Comparison of ENCODE assay signal across 16 cellular contexts in genomic region chr15:64906402-64906801, GRCh38. TPM values are rescaled to one million over a fixed set of nuclear protein-coding genes. Genes with fewer than 3 reads are reported as not detected.
DNase-seq lines count a peak whose midpoint lies in the region; ATAC-seq and TF ChIP-seq lines count a peak whose summit lies in the region.
"Had no signal": no experiment of that assay in that cellular context is flagged by ENCODE, and none has a peak within 500 bp of the region (broad histone marks: within the 10 kb centered on the region; RNA-seq: fewer than 3 reads in every experiment).

No MANE protein-coding gene starts in this region.

- TF ChIP-seq CTCF in heart left ventricle (IDR thresholded peaks at IDR 0.05) (no peak), WTC11 (IDR thresholded peaks at IDR 0.05) (no peak), gastroesophageal sphincter (IDR thresholded peaks at IDR 0.05) (no peak), progenitor cell of endocrine pancreas (IDR thresholded peaks at IDR 0.05; ENCODE audit: unreplicated experiment) (no peak)

- peaks cover 24% of the 10 kb centered on the region for H3K9me3 Mint-ChIP-seq in WTC11
- peaks cover 4% of the 10 kb centered on the region for H3K9me3 Mint-ChIP-seq in progenitor cell of endocrine pancreas (ENCODE audit: low read depth)

- H3K4me1 ChIP-seq in heart left ventricle, result peaks cover 0 to 44% (median 6%) of the 10 kb centered on the region in 12 donors
- H3K4me1 ChIP-seq in gastroesophageal sphincter, result peaks cover 0 to 21% (median 0%) of the 10 kb centered on the region in 3 donors

- DNase-seq in left ventricle myocardium superior (peak; percentile 6), heart left ventricle (no peak), WTC11 (ENCODE audit: low spot score) (no peak), progenitor cell of endocrine pancreas (ENCODE audit: low spot score, unreplicated experiment) (no peak)
- DNase-seq: Calu3; CD4-positive, alpha-beta memory T cell; COR-L47; DMS79 treated with DMSO at 0.1 percent for 48 hours; GF-D8; GOT3; H7; HCEC 1CT had no signal

- no peaks in the 10 kb centered on the region for H3K36me3 ChIP-seq in heart left ventricle
- H3K36me3 ChIP-seq in gastroesophageal sphincter, result no peaks in the 10 kb centered on the region

- H3K4me3 ChIP-seq in heart left ventricle (no peak overlapping the region), gastroesophageal sphincter (no peak overlapping the region)

- POLR2A ChIA-PET in WTC11 (lab: Charles Lee), result no interaction called here

- ATAC-seq in left ventricle myocardium superior, result no peak
- ATAC-seq in heart left ventricle, result no peak
- ATAC-seq in WTC11, result no peak
- ATAC-seq in gastroesophageal sphincter, result peak; percentile 13
- no peak for ATAC-seq in HG02938 (IDR thresholded peaks at IDR 0.05; ENCODE audit: unreplicated experiment)
- ATAC-seq in HG03460 (IDR thresholded peaks at IDR 0.05; ENCODE audit: unreplicated experiment), result no peak
- no peak for ATAC-seq in HG02840 (IDR thresholded peaks at IDR 0.05; ENCODE audit: low FRiP score, unreplicated experiment)

- TF ChIP-seq EP300 in gastroesophageal sphincter (IDR thresholded peaks at IDR 0.05), result no peak

- peaks cover 24% of the 10 kb centered on the region for H3K4me1 Mint-ChIP-seq in WTC11
- H3K4me1 Mint-ChIP-seq in progenitor cell of endocrine pancreas (ENCODE audit: low read depth), result peaks cover 5% of the 10 kb centered on the region

- WGBS in heart left ventricle, 4 donors, result 93 to 97% (median 95%) methylated on average over 3 of the region's 3 CpGs
- WGBS in gastroesophageal sphincter (ENCODE audit: low coverage in 1 of 2), 2 donors, result 94% methylated on average over 2 of the region's 3 CpGs; no CpG with 5 or more reads in 1 of the 2 donors

- H3K4me3 Mint-ChIP-seq in WTC11, result no peak overlapping the region
- no peak overlapping the region for H3K4me3 Mint-ChIP-seq in progenitor cell of endocrine pancreas (ENCODE audit: low read depth)

- H3K27me3 ChIP-seq in heart left ventricle (peaks cover 0 to 5% (median 0%) of the 10 kb centered on the region in 9 donors), gastroesophageal sphincter (no peaks in the 10 kb centered on the region)

- no peak overlapping the region for H3K27ac ChIP-seq in heart left ventricle
- H3K27ac ChIP-seq in gastroesophageal sphincter, result no peak overlapping the region

- CTCF ChIA-PET in WTC11 (lab: Charles Lee), result interaction anchor here (0.8 to 2.4 kb wide), 7 partner anchors 10 to 174 kb away, joined by 3 to 10 read pairs (median 5); partner anchors contain the start of gene PLEKHO2

- no peak for TF ChIP-seq POLR2A in heart left ventricle (IDR thresholded peaks at IDR 0.05)
- TF ChIP-seq POLR2A in gastroesophageal sphincter (IDR thresholded peaks at IDR 0.05), result no peak

- intact Hi-C loops in left ventricle myocardium superior (cut with micrococcal nuclease) (loop anchor here (10.0 kb wide), 1 partner anchor 172 kb away; no protein-coding TSS in a partner anchor), heart left ventricle (cut with DNase I) (loop anchor here in 9 of 10 donors (2.0 to 10.0 kb wide), 7 partner anchors 79 to 219 kb away; partner anchors contain the start of gene PIF1 (in 1 of the 9))

- H3K27me3 Mint-ChIP-seq in WTC11 (ENCODE audit: low read depth) (peaks cover 26% of the 10 kb centered on the region), progenitor cell of endocrine pancreas (peaks cover 20% of the 10 kb centered on the region)

- H3K36me3 Mint-ChIP-seq in WTC11 (peaks cover 23% of the 10 kb centered on the region), progenitor cell of endocrine pancreas (ENCODE audit: insufficient read depth) (no peaks in the 10 kb centered on the region)

- no peak overlapping the region for H3K27ac Mint-ChIP-seq in WTC11
- H3K27ac Mint-ChIP-seq in progenitor cell of endocrine pancreas, result peak overlapping the region; percentile 22

- H3K9me3 ChIP-seq in heart left ventricle, result peaks cover 0 to 6% (median 4%) of the 10 kb centered on the region in 12 donors
- H3K9me3 ChIP-seq in gastroesophageal sphincter, result peaks cover 0 to 5% (median 0%) of the 10 kb centered on the region in 3 donors

TF ChIP-seq in WTC11, 78 proteins besides CTCF, POLR2A, EP300 and RAD21:
- TF ChIP-seq ZNF671 (CRISPR knock-in tag; IDR thresholded peaks at IDR 0.05) (no peak), NFATC4 (CRISPR knock-in tag; IDR thresholded peaks at IDR 0.05) (no peak), JAZF1 (CRISPR knock-in tag; IDR thresholded peaks at IDR 0.05) (no peak), SMAD3 (CRISPR knock-in tag; IDR thresholded peaks at IDR 0.05; ENCODE audit: borderline replicate concordance) (no peak), TP53 (CRISPR knock-in tag; IDR thresholded peaks at IDR 0.05) (no peak)
- TF ChIP-seq, protein P1, sequence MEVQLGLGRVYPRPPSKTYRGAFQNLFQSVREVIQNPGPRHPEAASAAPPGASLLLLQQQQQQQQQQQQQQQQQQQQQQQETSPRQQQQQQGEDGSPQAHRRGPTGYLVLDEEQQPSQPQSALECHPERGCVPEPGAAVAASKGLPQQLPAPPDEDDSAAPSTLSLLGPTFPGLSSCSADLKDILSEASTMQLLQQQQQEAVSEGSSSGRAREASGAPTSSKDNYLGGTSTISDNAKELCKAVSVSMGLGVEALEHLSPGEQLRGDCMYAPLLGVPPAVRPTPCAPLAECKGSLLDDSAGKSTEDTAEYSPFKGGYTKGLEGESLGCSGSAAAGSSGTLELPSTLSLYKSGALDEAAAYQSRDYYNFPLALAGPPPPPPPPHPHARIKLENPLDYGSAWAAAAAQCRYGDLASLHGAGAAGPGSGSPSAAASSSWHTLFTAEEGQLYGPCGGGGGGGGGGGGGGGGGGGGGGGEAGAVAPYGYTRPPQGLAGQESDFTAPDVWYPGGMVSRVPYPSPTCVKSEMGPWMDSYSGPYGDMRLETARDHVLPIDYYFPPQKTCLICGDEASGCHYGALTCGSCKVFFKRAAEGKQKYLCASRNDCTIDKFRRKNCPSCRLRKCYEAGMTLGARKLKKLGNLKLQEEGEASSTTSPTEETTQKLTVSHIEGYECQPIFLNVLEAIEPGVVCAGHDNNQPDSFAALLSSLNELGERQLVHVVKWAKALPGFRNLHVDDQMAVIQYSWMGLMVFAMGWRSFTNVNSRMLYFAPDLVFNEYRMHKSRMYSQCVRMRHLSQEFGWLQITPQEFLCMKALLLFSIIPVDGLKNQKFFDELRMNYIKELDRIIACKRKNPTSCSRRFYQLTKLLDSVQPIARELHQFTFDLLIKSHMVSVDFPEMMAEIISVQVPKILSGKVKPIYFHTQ (CRISPR knock-in tag; IDR thresholded peaks at IDR 0.05), result no peak
- TF ChIP-seq, protein P2, sequence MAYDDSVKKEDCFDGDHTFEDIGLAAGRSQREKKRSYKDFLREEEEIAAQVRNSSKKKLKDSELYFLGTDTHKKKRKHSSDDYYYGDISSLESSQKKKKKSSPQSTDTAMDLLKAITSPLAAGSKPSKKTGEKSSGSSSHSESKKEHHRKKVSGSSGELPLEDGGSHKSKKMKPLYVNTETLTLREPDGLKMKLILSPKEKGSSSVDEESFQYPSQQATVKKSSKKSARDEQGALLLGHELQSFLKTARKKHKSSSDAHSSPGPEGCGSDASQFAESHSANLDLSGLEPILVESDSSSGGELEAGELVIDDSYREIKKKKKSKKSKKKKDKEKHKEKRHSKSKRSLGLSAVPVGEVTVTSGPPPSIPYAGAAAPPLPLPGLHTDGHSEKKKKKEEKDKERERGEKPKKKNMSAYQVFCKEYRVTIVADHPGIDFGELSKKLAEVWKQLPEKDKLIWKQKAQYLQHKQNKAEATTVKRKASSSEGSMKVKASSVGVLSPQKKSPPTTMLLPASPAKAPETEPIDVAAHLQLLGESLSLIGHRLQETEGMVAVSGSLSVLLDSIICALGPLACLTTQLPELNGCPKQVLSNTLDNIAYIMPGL (CRISPR knock-in tag; IDR thresholded peaks at IDR 0.05), result 0 out of 2 replicates have a peak, but pooled peaks have one; percentile 4

RNA-seq across cellular contexts. Expression of gene ANKDD1A, which starts 5.3 kb away (rescaled TPM):
- total RNA-seq in left ventricle myocardium superior, result 1.3 TPM
- 1 to 10 TPM in 5 of 9 donors, under 1 TPM in 4; 0.42 to 3.4 (median 1.1) TPM for total RNA-seq in heart left ventricle
- polyA plus RNA-seq in heart left ventricle, result 1 to 10 TPM in 1 of 2 donors, under 1 TPM in 1; 0.88 to 1.2 TPM
- total RNA-seq in WTC11 (2021), result 6.1 to 7.9 TPM (median 7.4 TPM) in 3 replicates
- total RNA-seq in gastroesophageal sphincter, result 10 to 100 TPM in 2 of 4 donors, 1 to 10 TPM in 2; 4.6 to 15.6 (median 8.5) TPM
- total RNA-seq in progenitor cell of endocrine pancreas, result 1.4 and 2.0 TPM in 2 replicates
